In genomic region chr1:170881268-170882265, GRCh38 we compare ENCODE assay signal across 8 cellular contexts. TPM values are rescaled to one million over a fixed set of nuclear protein-coding genes. Genes with fewer than 3 reads are reported as not detected.
DNase-seq lines count a peak whose midpoint lies in the region; ATAC-seq and TF ChIP-seq lines count a peak whose summit lies in the region.
"Had no signal": no experiment of that assay in that cellular context is flagged by ENCODE, and none has a peak within 500 bp of the region (broad histone marks: within the 10 kb centered on the region; RNA-seq: fewer than 3 reads in every experiment).

No MANE protein-coding gene starts in this region.

- peak; percentile 5 for DNase-seq in NB4 (ENCODE audit: low read depth)
- peak; percentile 25 for DNase-seq in neural progenitor cell (ENCODE audit: low spot score)
- DNase-seq in NCI-H2029 (lab: John Stamatoyannopoulos, UW), result no peak
- no peak for DNase-seq in epidermal melanocyte (ENCODE audit: insufficient read length, low spot score)

- peaks cover 13% of the 10 kb centered on the region for H3K27me3 ChIP-seq in neural progenitor cell

- H3K9me3 ChIP-seq in neural progenitor cell (ENCODE audit: low read depth), result no peaks in the 10 kb centered on the region

- H3K36me3 ChIP-seq in neural progenitor cell, result no peaks in the 10 kb centered on the region

- peaks cover 7% of the 10 kb centered on the region for H3K27me3 Mint-ChIP-seq in neural progenitor cell (ENCODE audit: insufficient read depth, low read depth)

- H3K9ac ChIP-seq in neural progenitor cell, result no peak overlapping the region

- no peak overlapping the region for H3K27ac Mint-ChIP-seq in neural progenitor cell

- H4K20me1 ChIP-seq in neural progenitor cell (ENCODE audit: low read depth), result no peaks in the 10 kb centered on the region

- no peaks in the 10 kb centered on the region for H3K79me2 ChIP-seq in neural progenitor cell (ENCODE audit: low read depth)

- ATAC-seq in GM18502 (IDR thresholded peaks at IDR 0.05; ENCODE audit: poor library complexity, unreplicated experiment) (peak; percentile 65), GM19463 (IDR thresholded peaks at IDR 0.05; ENCODE audit: unreplicated experiment) (no peak)

- no peak overlapping the region for H3K4me3 Mint-ChIP-seq in neural progenitor cell

- H3K27ac ChIP-seq in cingulate gyrus (ENCODE audit: low read depth, low read length) (peak overlapping the region; percentile 4), neural progenitor cell (no peak overlapping the region)

- peak overlapping the region; percentile 73 for H2AFZ ChIP-seq in neural progenitor cell (replicated peaks)

- no peak for TF ChIP-seq POLR2A in NB4 (IDR thresholded peaks at IDR 0.05; ENCODE audit: extremely low read depth, insufficient read length)

- no peak overlapping the region for H3K4me3 ChIP-seq in NB4 (ENCODE audit: low read depth, low read length)
- no peak overlapping the region for H3K4me3 ChIP-seq in neural progenitor cell

- no peaks in the 10 kb centered on the region for H3K4me1 Mint-ChIP-seq in neural progenitor cell

- no peaks in the 10 kb centered on the region for H3K9me3 Mint-ChIP-seq in neural progenitor cell

- peaks cover 7% of the 10 kb centered on the region for H3K4me1 ChIP-seq in neural progenitor cell

- no peaks in the 10 kb centered on the region for H3K36me3 Mint-ChIP-seq in neural progenitor cell

- no peaks in the 10 kb centered on the region for H3F3A ChIP-seq in neural progenitor cell (ENCODE audit: low read depth)

- TF ChIP-seq CTCF in NB4 (IDR thresholded peaks at IDR 0.05; ENCODE audit: low read depth, low read length), result no peak
- peak; percentile 60 for TF ChIP-seq CTCF in neural progenitor cell (IDR thresholded peaks at IDR 0.05)

- no peak overlapping the region for H3K4me2 ChIP-seq in neural progenitor cell

RNA-seq across cellular contexts. Expression of gene MROH9, which starts 53.8 kb away (rescaled TPM):
- not detected in 2 replicates for total RNA-seq in neural progenitor cell (ENCODE audit: low replicate concordance)
- total RNA-seq: pulmonary artery endothelial cell had no signal

Comparison
In these comparisons a context has a peak if more than half of its experiments do, and no peak if none do; other contexts are left out.
1. DNase-seq: peak in NB4 (single experiment) and neural progenitor cell (single experiment); none in NCI-H2029 (single experiment) and epidermal melanocyte (single experiment).